12 cellular contexts compared by ENCODE assay signal in the genomic region with DNA sequence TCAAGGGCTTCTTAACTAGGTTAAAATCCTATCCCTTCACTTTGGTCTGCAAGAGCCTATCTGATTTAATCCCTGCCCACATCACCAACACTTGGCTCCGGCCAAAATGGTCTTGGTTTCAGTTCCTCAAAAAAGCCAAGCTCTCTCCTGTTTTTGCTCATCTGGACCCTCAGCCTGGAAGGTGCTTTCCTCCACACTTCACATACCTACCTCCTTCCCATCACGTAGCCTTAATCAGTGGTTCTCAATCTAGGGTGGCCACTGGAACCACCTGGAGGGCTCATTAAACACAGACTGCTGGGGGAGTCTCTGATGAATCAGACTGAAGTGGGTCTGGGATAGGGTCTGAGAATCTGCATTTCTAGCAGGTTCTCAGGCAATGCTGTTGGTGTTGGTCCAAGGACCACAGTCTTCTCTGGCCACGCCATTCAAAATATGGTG.
A peak's percentile ranks its signal among the peaks of the same experiment; 100 is the strongest.
DNase-seq lines count a peak whose midpoint lies in the region; ATAC-seq and TF ChIP-seq lines count a peak whose summit lies in the region.
"Had no signal": no experiment of that assay in that cellular context is flagged by ENCODE, and none has a peak within 500 bp of the region (broad histone marks: within the 10 kb centered on the region; RNA-seq: fewer than 3 reads in every experiment).

No MANE protein-coding gene starts in this region.

- H3K27ac Mint-ChIP-seq in activated T-cell treated with anti-CD3 and anti-CD28 coated beads, Interleukin-2, amount 50 U/mL, for 72 hours, result peak overlapping the region; percentile 21

- no peak for DNase-seq in activated T-cell treated with anti-CD3 and anti-CD28 coated beads, Interleukin-2, amount 50 U/mL, for 72 hours
- DNase-seq in activated T-cell treated with anti-CD3 and anti-CD28 coated beads, Interleukin-2, amount 50 U/mL, for 48 hours, result no peak
- no peak for DNase-seq in upper lobe of right lung
- no peak for DNase-seq in head of caudate nucleus
- no peak for DNase-seq in omental fat pad (ENCODE audit: low spot score)
- no peak for DNase-seq in HuH-7.5 (ENCODE audit: low spot score)
- DNase-seq: activated CD8-positive, alpha-beta memory T cell treated with anti-CD3 and anti-CD28 coated beads, Interleukin-2, amount 50 U/mL, for 4 hours; central memory CD4-positive, alpha-beta T cell; NCI-H510A treated with DMSO at 0.1 percent for 48 hours; stimulated activated CD4-positive, alpha-beta T cell treated with anti-CD3 and anti-CD28 coated beads, Interleukin-12 subunit alpha, Interleukin-12 subunit beta, amount 100 ng/mL, for 4 hours had no signal

- no peaks in the 10 kb centered on the region for H3K36me3 ChIP-seq in upper lobe of right lung

- intact Hi-C loops in upper lobe of right lung (cut with DNase I) (no loop called here), head of caudate nucleus (cut with DNase I) (no loop called here)

- H3K4me3 ChIP-seq in upper lobe of right lung, result no peak overlapping the region

- TF ChIP-seq CTCF in upper lobe of right lung (IDR thresholded peaks at IDR 0.05), result no peak
- TF ChIP-seq CTCF in omental fat pad (IDR thresholded peaks at IDR 0.05), result no peak

- H3K27ac ChIP-seq in upper lobe of right lung, result no peak overlapping the region

- no peaks in the 10 kb centered on the region for H3K27me3 ChIP-seq in upper lobe of right lung

- H3K9me3 ChIP-seq in upper lobe of right lung, result no peaks in the 10 kb centered on the region

- no peak overlapping the region for H3K4me3 Mint-ChIP-seq in activated T-cell treated with anti-CD3 and anti-CD28 coated beads, Interleukin-2, amount 50 U/mL, for 72 hours

- no peaks in the 10 kb centered on the region for H3K27me3 Mint-ChIP-seq in activated T-cell treated with anti-CD3 and anti-CD28 coated beads, Interleukin-2, amount 50 U/mL, for 72 hours (ENCODE audit: low read depth)

- peaks cover 8% of the 10 kb centered on the region for H3K4me1 ChIP-seq in upper lobe of right lung

- ATAC-seq in activated T-cell treated with anti-CD3 and anti-CD28 coated beads, Interleukin-2, amount 50 U/mL, for 72 hours (replicated peaks in 1 of 2), result no peak
- ATAC-seq in HG02610 (IDR thresholded peaks at IDR 0.05; ENCODE audit: unreplicated experiment) (peak; percentile 93), HG03457 (IDR thresholded peaks at IDR 0.05; ENCODE audit: unreplicated experiment) (peak; percentile 86), upper lobe of right lung (peak; percentile 9), omental fat pad (ENCODE audit: low FRiP score) (no peak)

- H3K9me3 Mint-ChIP-seq in activated T-cell treated with anti-CD3 and anti-CD28 coated beads, Interleukin-2, amount 50 U/mL, for 72 hours, result peaks cover 23 to 42% of the 10 kb centered on the region in 2 donors

- H3K36me3 Mint-ChIP-seq in activated T-cell treated with anti-CD3 and anti-CD28 coated beads, Interleukin-2, amount 50 U/mL, for 72 hours (ENCODE audit: insufficient read depth in 2 of 2), result peaks cover 43 to 53% of the 10 kb centered on the region in 2 donors

- H3K4me1 Mint-ChIP-seq in activated T-cell treated with anti-CD3 and anti-CD28 coated beads, Interleukin-2, amount 50 U/mL, for 72 hours (ENCODE audit: low read depth), result peaks cover 13% of the 10 kb centered on the region

Comparison
In these comparisons a context has a peak if more than half of its experiments do, and no peak if none do; other contexts are left out.
1. ATAC-seq: peak in HG02610 (single experiment), HG03457 (single experiment) and upper lobe of right lung (single experiment); none in activated T-cell treated with anti-CD3 and anti-CD28 coated beads, Interleukin-2, amount 50 U/mL, for 72 hours (0 of 2) and omental fat pad (single experiment).